In the genomic region with DNA sequence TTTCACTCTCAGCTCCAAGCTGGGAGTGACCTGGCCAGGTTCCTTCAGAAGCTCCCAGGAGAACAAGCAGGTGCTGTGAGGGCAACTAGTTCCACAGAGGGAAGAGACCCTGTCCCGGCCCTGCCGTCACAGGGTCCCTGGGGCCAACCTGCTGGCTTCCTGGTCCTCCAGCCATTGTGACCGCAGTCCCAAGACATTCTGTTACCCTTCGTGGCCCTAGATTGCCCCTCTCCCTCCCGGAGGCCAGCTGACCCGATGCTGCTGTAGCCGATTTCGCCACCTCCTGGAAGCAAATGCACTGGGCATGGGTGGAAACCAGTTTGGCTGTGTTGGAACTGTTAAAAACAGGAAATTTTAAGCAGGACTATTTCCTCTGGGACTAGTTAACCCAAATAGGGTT, we compare ENCODE assay signal across 1 cellular context.
TF ChIP-seq lines count a peak whose summit lies in the region.

No MANE protein-coding gene starts in this region.

TF ChIP-seq in H1, 55 proteins besides CTCF, POLR2A, EP300 and RAD21 (continued from another document):
- no peak for TF ChIP-seq YY1 (IDR thresholded peaks at IDR 0.05; ENCODE audit: low read depth, low read length)
- TF ChIP-seq HDAC2 (IDR thresholded peaks at IDR 0.05; ENCODE audit: borderline replicate concordance in 1 of 2, low read depth in 2 of 2, low read length in 2 of 2) = no peak
- no peak for TF ChIP-seq SP4 (IDR thresholded peaks at IDR 0.05; ENCODE audit: low read length)
- TF ChIP-seq RBBP5 (IDR thresholded peaks at IDR 0.05; ENCODE audit: borderline replicate concordance, low read depth, low read length) = no peak
- TF ChIP-seq SAP30 (IDR thresholded peaks at IDR 0.05; ENCODE audit: insufficient read depth, insufficient replicate concordance, low read length) = no peak
- no peak for TF ChIP-seq KDM5A (IDR thresholded peaks at IDR 0.05; ENCODE audit: low read length)
